ENCODE assay signal across 27 cellular contexts in the genomic region with DNA sequence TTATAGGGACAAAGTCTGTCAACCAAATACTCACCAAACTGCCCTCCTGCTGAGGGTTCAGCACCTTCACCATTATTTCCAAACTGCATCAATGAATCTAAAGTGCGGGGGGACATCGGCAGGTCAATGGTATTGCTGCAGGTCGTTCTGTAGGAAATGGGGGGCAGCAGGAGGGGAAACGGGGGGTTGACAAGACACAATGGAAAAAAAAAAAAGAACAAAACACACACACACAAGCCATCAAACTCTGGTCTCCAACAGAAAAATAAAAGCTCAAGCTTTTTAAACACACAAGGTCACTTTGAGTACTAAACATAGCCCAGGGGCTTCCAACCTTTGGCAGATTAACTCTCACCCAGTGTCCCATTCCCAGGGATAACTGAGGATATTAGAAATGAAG. TPM values are rescaled to one million over a fixed set of nuclear protein-coding genes. Genes with fewer than 3 reads are reported as not detected.
DNase-seq lines count a peak whose midpoint lies in the region; ATAC-seq and TF ChIP-seq lines count a peak whose summit lies in the region.
"Had no signal": no experiment of that assay in that cellular context is flagged by ENCODE, and none has a peak within 500 bp of the region (broad histone marks: within the 10 kb centered on the region; RNA-seq: fewer than 3 reads in every experiment).

No MANE protein-coding gene starts in this region.

- H3K79me2 ChIP-seq in OCI-LY3 (ENCODE audit: low read length): peaks cover 26% of the 10 kb centered on the region

- H3K36me3 ChIP-seq in left ventricle myocardium inferior (peaks cover 88% of the 10 kb centered on the region), heart right ventricle (peaks cover 0 to 99% (median 49%) of the 10 kb centered on the region in 9 donors), OCI-LY3 (replicated peaks; ENCODE audit: low read depth, low read length) (peaks cover 65% of the 10 kb centered on the region), stomach smooth muscle (ENCODE audit: control insufficient read depth in 2 of 2, insufficient read depth in 2 of 2, low read length in 2 of 2) (peaks cover 52 to 56% of the 10 kb centered on the region in 2 donors)
- H3K36me3 ChIP-seq: ovary had no signal

- H2AFZ ChIP-seq in OCI-LY3 (ENCODE audit: low read depth, low read length): no peak overlapping the region
- H2AFZ ChIP-seq: PC-9 had no signal

- TF ChIP-seq CTCF in left ventricle myocardium inferior (IDR thresholded peaks at IDR 0.05; ENCODE audit: borderline replicate concordance) (no peak), heart right ventricle (IDR thresholded peaks at IDR 0.05) (no peak), OCI-LY3 (IDR thresholded peaks at IDR 0.05; ENCODE audit: low read depth, low read length) (no peak)

- H3K27ac Mint-ChIP-seq in activated naive CD8-positive, alpha-beta T cell treated with anti-CD3 and anti-CD28 coated beads, Interleukin-2, amount 10 ng/mL, durations not matched to agents 7 days and 5 days: peak overlapping the region; percentile 7
- H3K27ac Mint-ChIP-seq: mesothelial cell of epicardium, nephron had no signal

- H3K4me1 ChIP-seq in left ventricle myocardium inferior (peaks cover 73% of the 10 kb centered on the region), heart right ventricle (peaks cover 10 to 80% (median 43%) of the 10 kb centered on the region in 9 donors), OCI-LY3 (ENCODE audit: low read length) (peaks cover 87% of the 10 kb centered on the region), stomach smooth muscle (ENCODE audit: control insufficient read depth, insufficient read depth, low read length) (peaks cover 12% of the 10 kb centered on the region)

- peaks cover 35% of the 10 kb centered on the region for H3K36me3 Mint-ChIP-seq in activated naive CD8-positive, alpha-beta T cell treated with anti-CD3 and anti-CD28 coated beads, Interleukin-2, amount 10 ng/mL, durations not matched to agents 7 days and 5 days

- DNase-seq in left ventricle myocardium inferior: no peak
- DNase-seq in heart right ventricle: no peak
- no peak for DNase-seq in activated naive CD8-positive, alpha-beta T cell treated with anti-CD3 and anti-CD28 coated beads, Interleukin-2, amount 10 ng/mL, durations not matched to agents 7 days and 5 days
- DNase-seq in occipital lobe (lab: John Stamatoyannopoulos, UW): no peak
- DNase-seq: activated CD4-positive, alpha-beta T cell treated with anti-CD3 and anti-CD28 coated beads, Interleukin-2, amount 50 U/mL, for 4 hours; activated CD8-positive, alpha-beta memory T cell treated with anti-CD3 and anti-CD28 coated beads, Interleukin-2, amount 50 U/mL, for 48 hours; activated gamma-delta T cell treated with Interleukin-2 at 50 U/mL for 16 hours; Calu3; effector CD4-positive, alpha-beta T cell; KG1; NCI-H1417 treated with DMSO at 0.1 percent for 48 hours; NCI-H510A; ovary; PC-9; Right ventricle myocardium superior; stimulated activated CD8-positive, alpha-beta memory T cell treated with anti-CD3 and anti-CD28 coated beads, Interleukin-4, amount 100 ng/mL, for 48 hours; substantia nigra; T1000 had no signal

- peaks cover 42% of the 10 kb centered on the region; the same call in 1 of the 2 replicates for H4K20me1 ChIP-seq in OCI-LY3 (ENCODE audit: insufficient read depth, low read length)

- 82 to 89% methylated on average over 4 of the region's 4 CpGs for WGBS in heart right ventricle, 2 donors

- POLR2A ChIA-PET in activated naive CD8-positive, alpha-beta T cell treated with anti-CD3 and anti-CD28 coated beads, Interleukin-2, amount 10 ng/mL, durations not matched to agents 7 days and 5 days (lab: Charles Lee): interaction anchor here (0.9 to 1.1 kb wide), 2 partner anchors 89 to 90 kb away, joined by 4 to 5 read pairs; no protein-coding TSS in a partner anchor

- H3K4me3 ChIP-seq in left ventricle myocardium inferior: no peak overlapping the region
- H3K4me3 ChIP-seq in heart right ventricle: no peak overlapping the region
- no peak overlapping the region for H3K4me3 ChIP-seq in OCI-LY3 (ENCODE audit: low read length)
- H3K4me3 ChIP-seq in stomach smooth muscle (ENCODE audit: low read length in 2 of 2): no peak overlapping the region
- H3K4me3 ChIP-seq: BLaER1, ovary, PC-9, skin epidermis had no signal

- H3K27me3 ChIP-seq in left ventricle myocardium inferior (ENCODE audit: low read depth): no peaks in the 10 kb centered on the region
- no peaks in the 10 kb centered on the region for H3K27me3 ChIP-seq in heart right ventricle
- H3K27me3 ChIP-seq in OCI-LY3 (ENCODE audit: low read depth, low read length): no peaks in the 10 kb centered on the region
- H3K27me3 ChIP-seq in stomach smooth muscle (ENCODE audit: control insufficient read depth in 1 of 2, insufficient read depth in 2 of 2, low read length in 2 of 2): no peaks in the 10 kb centered on the region
- H3K27me3 ChIP-seq: BLaER1, ovary had no signal

- no peaks in the 10 kb centered on the region for H3K27me3 Mint-ChIP-seq in activated naive CD8-positive, alpha-beta T cell treated with anti-CD3 and anti-CD28 coated beads, Interleukin-2, amount 10 ng/mL, durations not matched to agents 7 days and 5 days

- H3K4me3 Mint-ChIP-seq in activated naive CD8-positive, alpha-beta T cell treated with anti-CD3 and anti-CD28 coated beads, Interleukin-2, amount 10 ng/mL, durations not matched to agents 7 days and 5 days: no peak overlapping the region
- H3K4me3 Mint-ChIP-seq: mesothelial cell of epicardium, nephron had no signal

- H3K9me3 ChIP-seq in left ventricle myocardium inferior (replicated peaks) (no peaks in the 10 kb centered on the region), heart right ventricle (no peaks in the 10 kb centered on the region), OCI-LY3 (ENCODE audit: insufficient read depth, low read length) (no peaks in the 10 kb centered on the region), stomach smooth muscle (ENCODE audit: control insufficient read depth in 2 of 2, low read length in 2 of 2) (no peaks in the 10 kb centered on the region)
- H3K9me3 ChIP-seq: BLaER1, ovary had no signal

- peak overlapping the region; percentile 77 for H3K27ac ChIP-seq in left ventricle myocardium inferior (replicated peaks)
- H3K27ac ChIP-seq in heart right ventricle: peak overlapping the region in 3 of 10 donors; percentile 1 to 82 (median 29)
- peak overlapping the region; percentile 22; the same call in 1 of the 2 replicates for H3K27ac ChIP-seq in OCI-LY3 (ENCODE audit: low read length)
- peak overlapping the region; percentile 24 for H3K27ac ChIP-seq in stomach smooth muscle (ENCODE audit: low read length)
- H3K27ac ChIP-seq: BLaER1, epithelial cell of prostate, ovary, PC-9 had no signal

- peaks cover 63% of the 10 kb centered on the region for H3K4me1 Mint-ChIP-seq in activated naive CD8-positive, alpha-beta T cell treated with anti-CD3 and anti-CD28 coated beads, Interleukin-2, amount 10 ng/mL, durations not matched to agents 7 days and 5 days

- H3K9me3 Mint-ChIP-seq in activated naive CD8-positive, alpha-beta T cell treated with anti-CD3 and anti-CD28 coated beads, Interleukin-2, amount 10 ng/mL, durations not matched to agents 7 days and 5 days: no peaks in the 10 kb centered on the region
- H3K9me3 Mint-ChIP-seq: mesothelial cell of epicardium, nephron had no signal

- intact Hi-C loops in left ventricle myocardium inferior (cut with micrococcal nuclease): loop anchor here (5.0 kb wide), 2 partner anchors 91 to 211 kb away; no protein-coding TSS in a partner anchor
- intact Hi-C loops in heart right ventricle (cut with DNase I): loop anchor here in 2 of 10 donors (5.0 to 10.0 kb wide), 2 partner anchors 198 to 201 kb away; no protein-coding TSS in a partner anchor

- H3K9ac ChIP-seq in OCI-LY3 (ENCODE audit: low read length): no peak overlapping the region
- no peak overlapping the region for H3K9ac ChIP-seq in stomach smooth muscle (ENCODE audit: low read length in 2 of 2)
- H3K9ac ChIP-seq: BLaER1 had no signal

- no peak for ATAC-seq in heart right ventricle
- no peak for ATAC-seq in activated naive CD8-positive, alpha-beta T cell treated with anti-CD3 and anti-CD28 coated beads, Interleukin-2, amount 10 ng/mL, durations not matched to agents 7 days and 5 days (ENCODE audit: low read depth)
- no peak for ATAC-seq in GM19397 (IDR thresholded peaks at IDR 0.05; ENCODE audit: unreplicated experiment)
- no peak for ATAC-seq in GM21515 (IDR thresholded peaks at IDR 0.05; ENCODE audit: unreplicated experiment)

- H3K4me2 ChIP-seq in OCI-LY3 (ENCODE audit: low read length): no peak overlapping the region
- H3K4me2 ChIP-seq: BLaER1, PC-9 had no signal

RNA-seq across cellular contexts. Expression of a gene that starts 28.5 kb away (rescaled TPM):
- total RNA-seq in left ventricle myocardium inferior: 16.7 TPM
- total RNA-seq in heart right ventricle: 10 to 100 TPM; 13.4 to 28.5 (median 16.1) TPM
- polyA plus RNA-seq in heart right ventricle: 10 to 100 TPM in 1 of 2 donors, 1 to 10 TPM in 1; 8.2 to 11.9 TPM
- total RNA-seq in activated naive CD8-positive, alpha-beta T cell treated with anti-CD3 and anti-CD28 coated beads, Interleukin-2, amount 10 ng/mL, durations not matched to agents 7 days and 5 days: 100 to 1,000 TPM; 125 to 131 TPM
- total RNA-seq in occipital lobe: 1.4 TPM

RNA-seq across cellular contexts. Expression of a gene that starts 40.6 kb away (rescaled TPM):
- total RNA-seq in left ventricle myocardium inferior: 30.7 TPM
- total RNA-seq in heart right ventricle: 10 to 100 TPM; 26.3 to 34.7 (median 30.8) TPM
- polyA plus RNA-seq in heart right ventricle: 10 to 100 TPM; 14.4 to 22.5 TPM
- total RNA-seq in activated naive CD8-positive, alpha-beta T cell treated with anti-CD3 and anti-CD28 coated beads, Interleukin-2, amount 10 ng/mL, durations not matched to agents 7 days and 5 days: 100 to 1,000 TPM; 131 to 134 TPM
- total RNA-seq in occipital lobe: 20.7 TPM
